ENCODE assay signal across 17 cellular contexts in the genomic region with DNA sequence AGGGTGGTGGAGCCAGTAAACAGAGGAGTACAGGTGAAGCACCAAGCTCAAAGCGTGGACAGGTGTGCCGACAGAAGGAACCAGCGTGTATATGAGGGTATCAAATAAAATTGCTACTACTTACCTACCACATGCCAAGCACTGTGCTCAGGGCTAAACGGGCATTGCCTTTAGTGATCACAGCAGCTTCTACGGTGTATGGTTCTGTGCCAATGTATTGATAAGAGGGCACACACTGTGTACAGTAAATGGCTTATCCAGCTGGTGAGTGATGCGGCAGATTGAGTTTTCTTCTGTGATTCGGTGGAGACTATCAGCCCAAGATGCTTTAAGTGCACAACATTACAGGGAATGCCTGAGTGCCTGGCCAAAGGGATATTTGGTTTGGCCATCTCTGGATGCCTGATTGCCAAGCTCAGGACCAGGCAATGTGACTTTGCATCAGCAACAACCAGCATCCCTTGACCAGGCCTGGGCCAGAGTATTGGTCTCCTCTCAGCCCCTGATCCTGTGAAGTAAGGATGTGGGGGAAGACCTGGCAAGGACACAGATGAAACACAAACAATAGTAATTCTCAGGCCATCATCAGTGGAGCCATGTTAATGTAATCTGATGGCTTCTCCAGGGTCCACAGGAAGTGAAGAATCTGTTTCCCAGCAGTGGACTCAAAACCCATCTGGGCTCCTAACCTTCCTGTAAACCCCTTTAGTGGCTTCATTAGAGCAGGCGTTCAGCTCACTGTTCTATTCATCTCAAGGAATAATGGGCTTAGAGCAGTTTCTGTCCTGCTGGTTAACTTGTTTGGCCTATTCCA. TPM values are rescaled to one million over a fixed set of nuclear protein-coding genes. Genes with fewer than 3 reads are reported as not detected.
DNase-seq lines count a peak whose midpoint lies in the region; ATAC-seq and TF ChIP-seq lines count a peak whose summit lies in the region.
"Had no signal": no experiment of that assay in that cellular context is flagged by ENCODE, and none has a peak within 500 bp of the region (broad histone marks: within the 10 kb centered on the region; RNA-seq: fewer than 3 reads in every experiment).

No MANE protein-coding gene starts in this region.

- H3K9me3 ChIP-seq in CD8-positive, alpha-beta memory T cell (ENCODE audit: low read length): no peaks in the 10 kb centered on the region
- H3K9me3 ChIP-seq: gastrocnemius medialis had no signal

- H3K4me1 Mint-ChIP-seq in CD14-positive monocyte: peaks cover 59% of the 10 kb centered on the region
- peaks cover 64 to 94% (median 85%) of the 10 kb centered on the region in 3 donors for H3K4me1 Mint-ChIP-seq in CD8-positive, alpha-beta memory T cell
- peaks cover 21% of the 10 kb centered on the region for H3K4me1 Mint-ChIP-seq in activated CD4-positive, alpha-beta memory T cell treated with anti-CD3 and anti-CD28 coated beads, Interleukin-2, amount 10 ng/mL, durations not matched to agents 7 days and 5 days

- no peak overlapping the region for H3K4me3 ChIP-seq in CD8-positive, alpha-beta memory T cell (ENCODE audit: low read length)
- H3K4me3 ChIP-seq: gastrocnemius medialis, K562 had no signal

- no peak overlapping the region for H3K27ac ChIP-seq in CD8-positive, alpha-beta memory T cell (ENCODE audit: low read depth, low read length)
- H3K27ac ChIP-seq: gastrocnemius medialis had no signal

- peak overlapping the region; percentile 94 to 99 (median 98) for H3K27ac Mint-ChIP-seq in CD14-positive monocyte
- peak overlapping the region; percentile 36 to 99 (median 82) for H3K27ac Mint-ChIP-seq in CD8-positive, alpha-beta memory T cell
- peak overlapping the region; percentile 8 for H3K27ac Mint-ChIP-seq in activated CD4-positive, alpha-beta memory T cell treated with anti-CD3 and anti-CD28 coated beads, Interleukin-2, amount 10 ng/mL, durations not matched to agents 7 days and 5 days

- peaks cover 0 to 3% (median 0%) of the 10 kb centered on the region in 7 donors for H3K9me3 Mint-ChIP-seq in CD14-positive monocyte
- H3K9me3 Mint-ChIP-seq in CD8-positive, alpha-beta memory T cell: no peaks in the 10 kb centered on the region
- H3K9me3 Mint-ChIP-seq in activated CD4-positive, alpha-beta memory T cell treated with anti-CD3 and anti-CD28 coated beads, Interleukin-2, amount 10 ng/mL, durations not matched to agents 7 days and 5 days: no peaks in the 10 kb centered on the region

- H3K36me3 ChIP-seq in CD8-positive, alpha-beta memory T cell (ENCODE audit: insufficient read depth, low read length): peaks cover 56% of the 10 kb centered on the region
- H3K36me3 ChIP-seq: gastrocnemius medialis had no signal

- peaks cover 75 to 87% of the 10 kb centered on the region in 2 donors for H3K36me3 Mint-ChIP-seq in CD14-positive monocyte
- H3K36me3 Mint-ChIP-seq in CD8-positive, alpha-beta memory T cell: peaks cover 10 to 91% (median 28%) of the 10 kb centered on the region in 3 donors
- peaks cover 78% of the 10 kb centered on the region for H3K36me3 Mint-ChIP-seq in activated CD4-positive, alpha-beta memory T cell treated with anti-CD3 and anti-CD28 coated beads, Interleukin-2, amount 10 ng/mL, durations not matched to agents 7 days and 5 days (ENCODE audit: low read depth)

- H3K27me3 Mint-ChIP-seq in CD14-positive monocyte (ENCODE audit: low read depth in 3 of 3): no peaks in the 10 kb centered on the region
- H3K27me3 Mint-ChIP-seq in CD8-positive, alpha-beta memory T cell: no peaks in the 10 kb centered on the region
- H3K27me3 Mint-ChIP-seq in activated CD4-positive, alpha-beta memory T cell treated with anti-CD3 and anti-CD28 coated beads, Interleukin-2, amount 10 ng/mL, durations not matched to agents 7 days and 5 days: no peaks in the 10 kb centered on the region

- CTCF ChIA-PET in CD8-positive, alpha-beta memory T cell (lab: Charles Lee): interaction anchor here (0.7 to 3.1 kb wide), 6 partner anchors 11 to 91 kb away, joined by 3 to 19 read pairs (median 8); no protein-coding TSS in a partner anchor
- CTCF ChIA-PET in activated CD4-positive, alpha-beta memory T cell treated with anti-CD3 and anti-CD28 coated beads, Interleukin-2, amount 10 ng/mL, durations not matched to agents 7 days and 5 days (lab: Charles Lee): no interaction called here

- no peak for TF ChIP-seq CTCF in CD14-positive monocyte (IDR thresholded peaks at IDR 0.05)

- intact Hi-C loops in CD14-positive monocyte (cut with micrococcal nuclease): loop anchor here in 1 of 2 donors (2.0 to 10.0 kb wide), 2 partner anchors 15 to 1335 kb away; partner anchors contain the start of gene BCL2A1

- H3K4me1 ChIP-seq in CD8-positive, alpha-beta memory T cell (ENCODE audit: insufficient read depth, low read length): peaks cover 50% of the 10 kb centered on the region

- no peak overlapping the region for H3K4me3 Mint-ChIP-seq in CD14-positive monocyte
- no peak overlapping the region for H3K4me3 Mint-ChIP-seq in CD8-positive, alpha-beta memory T cell
- no peak overlapping the region for H3K4me3 Mint-ChIP-seq in activated CD4-positive, alpha-beta memory T cell treated with anti-CD3 and anti-CD28 coated beads, Interleukin-2, amount 10 ng/mL, durations not matched to agents 7 days and 5 days

- POLR2A ChIA-PET in CD8-positive, alpha-beta memory T cell (lab: Charles Lee): interaction anchor here (1.0 to 2.4 kb wide), 4 partner anchors 11 to 16 kb away, joined by 3 to 17 read pairs (median 7); partner anchors contain the start of gene STARD5
- POLR2A ChIA-PET in activated CD4-positive, alpha-beta memory T cell treated with anti-CD3 and anti-CD28 coated beads, Interleukin-2, amount 10 ng/mL, durations not matched to agents 7 days and 5 days (lab: Charles Lee): interaction anchor here (1.5 to 5.5 kb wide), 5 partner anchors 10 to 24 kb away, joined by 3 to 35 read pairs (median 8); partner anchors contain the start of gene STARD5

- H3K27me3 ChIP-seq in CD8-positive, alpha-beta memory T cell (ENCODE audit: insufficient read depth, low read length, poor library complexity, severe bottlenecking): no peaks in the 10 kb centered on the region
- H3K27me3 ChIP-seq: gastrocnemius medialis had no signal

- ATAC-seq in left lobe of liver (peak; percentile 75), HG02623 (IDR thresholded peaks at IDR 0.05; ENCODE audit: unreplicated experiment) (no peak)
- ATAC-seq: gastrocnemius medialis, K562, right cardiac atrium had no signal

- DNase-seq in CD14-positive monocyte (ENCODE audit: low spot score): no peak
- DNase-seq in CD8-positive, alpha-beta memory T cell: no peak
- DNase-seq in activated CD4-positive, alpha-beta memory T cell treated with anti-CD3 and anti-CD28 coated beads, Interleukin-2, amount 10 ng/mL, durations not matched to agents 7 days and 5 days: no peak
- no peak for DNase-seq in left lobe of liver (ENCODE audit: low spot score)
- no peak for DNase-seq in amniotic stem cell (lab: John Stamatoyannopoulos, UW)
- DNase-seq in NCI-H146 (lab: John Stamatoyannopoulos, UW): no peak
- DNase-seq in OCI-M2 (lab: John Stamatoyannopoulos, UW; ENCODE audit: unreplicated experiment): no peak
- DNase-seq: dermis blood vessel endothelial cell, EL, gastrocnemius medialis, HCEC 1CT, NCI-H2029 treated with DMSO at 0.1 percent for 48 hours, NCI-H446 treated with DMSO at 0.1 percent for 48 hours, right cardiac atrium, SHP77 had no signal

RNA-seq across cellular contexts. Expression of gene STARD5, which starts 14.1 kb away (rescaled TPM):
- polyA plus RNA-seq in CD14-positive monocyte: 1 to 10 TPM; 1.5 to 2.5 TPM
- total RNA-seq in CD8-positive, alpha-beta memory T cell: 1 to 10 TPM; 4.4 to 5.8 TPM
- polyA plus RNA-seq in CD8-positive, alpha-beta memory T cell: 2.6 TPM
- total RNA-seq in activated CD4-positive, alpha-beta memory T cell treated with anti-CD3 and anti-CD28 coated beads, Interleukin-2, amount 10 ng/mL, durations not matched to agents 7 days and 5 days: 1 to 10 TPM; 4.2 TPM
- 17.8 TPM for total RNA-seq in left lobe of liver

Comparison
In these comparisons a context has a peak if more than half of its experiments do, and no peak if none do; other contexts are left out.
1. H3K27ac Mint-ChIP-seq: peak in every context shown above with its lines; median percentile 98 in CD14-positive monocyte; 82 in CD8-positive, alpha-beta memory T cell; 8 in activated CD4-positive, alpha-beta memory T cell treated with anti-CD3 and anti-CD28 coated beads, Interleukin-2, amount 10 ng/mL, durations not matched to agents 7 days and 5 days.